Comparison of ENCODE assay signal across 1 cellular context in the genomic region with DNA sequence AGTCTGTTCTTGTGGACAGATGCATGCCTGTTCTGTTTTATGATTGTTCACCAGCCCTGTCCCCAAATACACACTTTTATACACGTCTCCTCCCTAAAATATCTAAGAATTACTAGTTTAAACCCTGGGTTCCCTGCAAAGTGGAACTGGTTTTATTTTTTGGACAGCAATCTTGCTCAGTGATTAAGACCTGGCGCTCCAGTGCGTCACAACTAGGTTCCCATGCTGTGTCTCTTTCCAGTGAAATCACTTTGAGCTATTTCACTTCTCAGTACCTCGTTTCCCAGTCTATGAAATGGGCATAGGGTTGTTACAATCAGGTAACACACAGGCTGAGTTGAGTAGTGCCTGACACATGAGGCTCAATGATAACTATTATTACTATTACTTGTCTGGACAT.
TF ChIP-seq lines count a peak whose summit lies in the region.

No MANE protein-coding gene starts in this region.

TF ChIP-seq in GM12878, 131 proteins besides CTCF, POLR2A, EP300 and RAD21:
- TF ChIP-seq RAD51 (IDR thresholded peaks at IDR 0.05) (no peak), KAT2A (conservative IDR thresholded peaks at IDR 0.05; ENCODE audit: control insufficient read depth, low read depth, low read length) (no peak), ASH2L (IDR thresholded peaks at IDR 0.05; ENCODE audit: borderline replicate concordance, low read depth) (no peak), FOXK2 (IDR thresholded peaks at IDR 0.05) (no peak), FOS (IDR thresholded peaks at IDR 0.05; ENCODE audit: borderline replicate concordance, extremely low read depth, insufficient read length) (no peak), ZNF217 (IDR thresholded peaks at IDR 0.05) (no peak), POLR2AphosphoS5 (IDR thresholded peaks at IDR 0.05; ENCODE audit: low read length) (no peak), HDAC6 (IDR thresholded peaks at IDR 0.05; ENCODE audit: unreplicated experiment) (no peak), ZNF274 (IDR thresholded peaks at IDR 0.05; ENCODE audit: insufficient read depth, insufficient read length) (no peak), CHD2 (IDR thresholded peaks at IDR 0.05; ENCODE audit: borderline replicate concordance, low read depth, low read length) (no peak)
- TF ChIP-seq, protein P1, sequence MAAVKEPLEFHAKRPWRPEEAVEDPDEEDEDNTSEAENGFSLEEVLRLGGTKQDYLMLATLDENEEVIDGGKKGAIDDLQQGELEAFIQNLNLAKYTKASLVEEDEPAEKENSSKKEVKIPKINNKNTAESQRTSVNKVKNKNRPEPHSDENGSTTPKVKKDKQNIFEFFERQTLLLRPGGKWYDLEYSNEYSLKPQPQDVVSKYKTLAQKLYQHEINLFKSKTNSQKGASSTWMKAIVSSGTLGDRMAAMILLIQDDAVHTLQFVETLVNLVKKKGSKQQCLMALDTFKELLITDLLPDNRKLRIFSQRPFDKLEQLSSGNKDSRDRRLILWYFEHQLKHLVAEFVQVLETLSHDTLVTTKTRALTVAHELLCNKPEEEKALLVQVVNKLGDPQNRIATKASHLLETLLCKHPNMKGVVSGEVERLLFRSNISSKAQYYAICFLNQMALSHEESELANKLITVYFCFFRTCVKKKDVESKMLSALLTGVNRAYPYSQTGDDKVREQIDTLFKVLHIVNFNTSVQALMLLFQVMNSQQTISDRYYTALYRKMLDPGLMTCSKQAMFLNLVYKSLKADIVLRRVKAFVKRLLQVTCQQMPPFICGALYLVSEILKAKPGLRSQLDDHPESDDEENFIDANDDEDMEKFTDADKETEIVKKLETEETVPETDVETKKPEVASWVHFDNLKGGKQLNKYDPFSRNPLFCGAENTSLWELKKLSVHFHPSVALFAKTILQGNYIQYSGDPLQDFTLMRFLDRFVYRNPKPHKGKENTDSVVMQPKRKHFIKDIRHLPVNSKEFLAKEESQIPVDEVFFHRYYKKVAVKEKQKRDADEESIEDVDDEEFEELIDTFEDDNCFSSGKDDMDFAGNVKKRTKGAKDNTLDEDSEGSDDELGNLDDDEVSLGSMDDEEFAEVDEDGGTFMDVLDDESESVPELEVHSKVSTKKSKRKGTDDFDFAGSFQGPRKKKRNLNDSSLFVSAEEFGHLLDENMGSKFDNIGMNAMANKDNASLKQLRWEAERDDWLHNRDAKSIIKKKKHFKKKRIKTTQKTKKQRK (IDR thresholded peaks at IDR 0.05; ENCODE audit: low read depth, low read length), result no peak
- TF ChIP-seq, protein P2, sequence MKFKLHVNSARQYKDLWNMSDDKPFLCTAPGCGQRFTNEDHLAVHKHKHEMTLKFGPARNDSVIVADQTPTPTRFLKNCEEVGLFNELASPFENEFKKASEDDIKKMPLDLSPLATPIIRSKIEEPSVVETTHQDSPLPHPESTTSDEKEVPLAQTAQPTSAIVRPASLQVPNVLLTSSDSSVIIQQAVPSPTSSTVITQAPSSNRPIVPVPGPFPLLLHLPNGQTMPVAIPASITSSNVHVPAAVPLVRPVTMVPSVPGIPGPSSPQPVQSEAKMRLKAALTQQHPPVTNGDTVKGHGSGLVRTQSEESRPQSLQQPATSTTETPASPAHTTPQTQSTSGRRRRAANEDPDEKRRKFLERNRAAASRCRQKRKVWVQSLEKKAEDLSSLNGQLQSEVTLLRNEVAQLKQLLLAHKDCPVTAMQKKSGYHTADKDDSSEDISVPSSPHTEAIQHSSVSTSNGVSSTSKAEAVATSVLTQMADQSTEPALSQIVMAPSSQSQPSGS (IDR thresholded peaks at IDR 0.05; ENCODE audit: low read length), result no peak
- TF ChIP-seq, protein P3, sequence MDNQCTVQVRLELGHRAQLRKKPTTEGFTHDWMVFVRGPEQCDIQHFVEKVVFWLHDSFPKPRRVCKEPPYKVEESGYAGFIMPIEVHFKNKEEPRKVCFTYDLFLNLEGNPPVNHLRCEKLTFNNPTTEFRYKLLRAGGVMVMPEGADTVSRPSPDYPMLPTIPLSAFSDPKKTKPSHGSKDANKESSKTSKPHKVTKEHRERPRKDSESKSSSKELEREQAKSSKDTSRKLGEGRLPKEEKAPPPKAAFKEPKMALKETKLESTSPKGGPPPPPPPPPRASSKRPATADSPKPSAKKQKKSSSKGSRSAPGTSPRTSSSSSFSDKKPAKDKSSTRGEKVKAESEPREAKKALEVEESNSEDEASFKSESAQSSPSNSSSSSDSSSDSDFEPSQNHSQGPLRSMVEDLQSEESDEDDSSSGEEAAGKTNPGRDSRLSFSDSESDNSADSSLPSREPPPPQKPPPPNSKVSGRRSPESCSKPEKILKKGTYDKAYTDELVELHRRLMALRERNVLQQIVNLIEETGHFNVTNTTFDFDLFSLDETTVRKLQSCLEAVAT (IDR thresholded peaks at IDR 0.05), result no peak
TF ChIP-seq in GM12878: peak in this region for 0.
